ENCODE assay signal across 25 cellular contexts in the genomic region with DNA sequence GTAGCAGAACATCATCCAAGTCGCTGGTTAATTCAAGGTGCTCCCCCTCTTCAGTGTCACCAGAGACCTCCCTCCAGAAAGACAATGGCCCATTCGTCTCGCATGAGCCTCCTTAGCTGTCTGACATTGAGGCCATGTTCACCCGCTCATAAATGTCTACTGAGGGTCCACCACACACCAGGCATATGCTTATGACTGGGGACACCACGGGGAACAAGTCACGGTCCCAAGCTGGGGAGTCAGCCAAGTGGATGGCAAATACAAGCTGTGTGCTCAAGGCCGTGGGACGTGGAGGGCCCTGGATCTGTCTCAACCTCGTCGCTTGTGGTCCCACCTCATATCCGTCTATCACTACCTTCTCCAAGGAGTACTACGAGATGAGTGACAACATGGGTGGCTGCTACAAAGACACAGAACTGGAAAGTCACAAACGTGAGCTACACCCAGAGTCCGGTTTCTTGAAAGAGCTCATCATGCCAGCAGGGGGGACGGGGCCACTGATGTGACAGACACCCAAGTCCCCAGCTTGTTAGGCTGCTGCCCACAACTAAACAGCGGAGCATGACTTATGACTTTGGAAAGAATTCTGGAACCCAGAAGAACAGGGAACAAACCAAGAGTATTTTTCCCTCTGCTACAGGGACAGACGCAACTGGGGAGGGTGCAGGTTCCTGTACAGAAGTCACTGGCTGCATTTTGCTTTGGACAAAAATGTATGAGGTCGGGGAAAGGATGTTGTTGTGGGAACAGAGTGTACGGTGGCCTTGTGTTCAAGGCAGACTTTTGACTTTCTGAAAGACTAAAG.
DNase-seq lines count a peak whose midpoint lies in the region; ATAC-seq, FAIRE-seq and TF ChIP-seq lines count a peak whose summit lies in the region.
"Had no signal": no experiment of that assay in that cellular context is flagged by ENCODE, and none has a peak within 500 bp of the region (broad histone marks: within the 10 kb centered on the region; RNA-seq: fewer than 3 reads in every experiment).

No MANE protein-coding gene starts in this region.

- H2BK5ac ChIP-seq in neuronal stem cell (ENCODE audit: low read length), result no peak overlapping the region

- peak overlapping the region; percentile 5 for H3K18ac ChIP-seq in neuronal stem cell (ENCODE audit: low read length)

- no peak overlapping the region for H3K4me2 ChIP-seq in neuronal stem cell (ENCODE audit: insufficient read depth, low read length, poor library complexity, severe bottlenecking)
- H3K4me2 ChIP-seq: A549; BLaER1 treated with 17β-estradiol and CSF1 and Interleukin-3, amounts not matched to agents 10 nM and 100 nM; KMS-11; PC-9 had no signal

- peak overlapping the region in 6 of 10 donors; percentile 33 to 72 (median 64) for H3K27ac ChIP-seq in heart right ventricle
- no peak overlapping the region for H3K27ac ChIP-seq in neuronal stem cell (replicated peaks; ENCODE audit: low read length)
- H3K27ac ChIP-seq: A549; BLaER1 treated with 17β-estradiol and CSF1 and Interleukin-3, amounts not matched to agents 10 nM and 100 nM; HL-60; KMS-11; PC-9 had no signal

- H3K4me1 ChIP-seq in heart right ventricle (peaks cover 6 to 51% (median 21%) of the 10 kb centered on the region in 9 donors), neuronal stem cell (ENCODE audit: control insufficient read depth in 2 of 2, insufficient read depth in 1 of 2, low read depth in 1 of 2, low read length in 2 of 2) (peaks cover 0 to 9% of the 10 kb centered on the region in 2 donors)

- H3K4ac ChIP-seq in neuronal stem cell (ENCODE audit: low read length), result no peak overlapping the region

- H3K9ac ChIP-seq in neuronal stem cell (ENCODE audit: low read depth, low read length, poor library complexity), result no peak overlapping the region
- H3K9ac ChIP-seq: BLaER1 treated with 17β-estradiol and CSF1 and Interleukin-3, amounts not matched to agents 10 nM and 100 nM; KMS-11 had no signal

- no peak for TF ChIP-seq CTCF in heart right ventricle (IDR thresholded peaks at IDR 0.05)
- TF ChIP-seq CTCF in endothelial cell (IDR thresholded peaks at IDR 0.05; ENCODE audit: unreplicated experiment), result no peak

- no peak overlapping the region for H2BK120ac ChIP-seq in neuronal stem cell (ENCODE audit: low read depth, low read length)

- no peak overlapping the region for H3K4me3 Mint-ChIP-seq in endothelial cell (ENCODE audit: unreplicated experiment)
- H3K4me3 Mint-ChIP-seq: CD4-positive, alpha-beta T cell; IgD-negative memory B cell had no signal

- intact Hi-C loops in heart right ventricle (cut with DNase I), result loop anchor here in 2 of 10 donors (10.0 kb wide), 2 partner anchors 162 to 172 kb away; no protein-coding TSS in a partner anchor
- intact Hi-C loops in left ventricle myocardium superior (cut with micrococcal nuclease), result no loop called here

- no peaks in the 10 kb centered on the region for H3K36me3 ChIP-seq in heart right ventricle
- H3K36me3 ChIP-seq in neuronal stem cell (replicated peaks in 1 of 2; ENCODE audit: control insufficient read depth in 2 of 2, insufficient read depth in 2 of 2, low read length in 2 of 2), result no peaks in the 10 kb centered on the region
- H3K36me3 ChIP-seq: BLaER1 treated with 17β-estradiol and CSF1 and Interleukin-3, amounts not matched to agents 10 nM and 100 nM had no signal

- H3K14ac ChIP-seq in neuronal stem cell (ENCODE audit: low read length), result no peak overlapping the region

- H2BK12ac ChIP-seq in neuronal stem cell (ENCODE audit: low read length), result no peak overlapping the region

- no peak overlapping the region for H2AFZ ChIP-seq in neuronal stem cell (ENCODE audit: low read length)
- H2AFZ ChIP-seq: PC-9 had no signal

- DNase-seq in heart right ventricle, result no peak
- DNase-seq in left ventricle myocardium superior, result no peak
- DNase-seq in endothelial cell (ENCODE audit: low spot score), result no peak
- no peak for DNase-seq in neuronal stem cell (ENCODE audit: low spot score)
- DNase-seq in urothelium cell line (ENCODE audit: low spot score), result no peak
- DNase-seq in dermis blood vessel endothelial cell, result no peak
- DNase-seq: AML-193; CD4-positive, alpha-beta T cell; GOT3; HCEC 1CT; MM.1S; NCI-H2029 treated with DMSO at 0.1 percent for 48 hours; NCI-H446 treated with DMSO at 0.1 percent for 48 hours; NCI-H526; NCI-H82; NK-92 treated with Interleukin-12 subunit alpha and Interleukin-12 subunit beta, amount 100 ng/mL, for 24 hours; PC-9; SHP77 had no signal

- no peak overlapping the region for H2BK15ac ChIP-seq in neuronal stem cell (ENCODE audit: low read length)

- ATAC-seq in heart right ventricle, result peak in 3 of 8 donors; percentile 55 to 77 (median 72)
- ATAC-seq in left ventricle myocardium superior, result no peak
- ATAC-seq in HG02885 (IDR thresholded peaks at IDR 0.05; ENCODE audit: poor library complexity, unreplicated experiment), result no peak
- ATAC-seq: A549 had no signal

- H3K27me3 ChIP-seq in heart right ventricle, result no peaks in the 10 kb centered on the region
- H3K27me3 ChIP-seq in neuronal stem cell (ENCODE audit: control insufficient read depth in 3 of 3, insufficient read depth in 3 of 3, low read depth in 1 of 3, low read length in 3 of 3), result no peaks in the 10 kb centered on the region
- H3K27me3 ChIP-seq: BLaER1 treated with 17β-estradiol and CSF1 and Interleukin-3, amounts not matched to agents 10 nM and 100 nM had no signal

- no peak overlapping the region for H3K4me3 ChIP-seq in heart right ventricle
- H3K4me3 ChIP-seq in neuronal stem cell (ENCODE audit: low read length in 2 of 2), result no peak overlapping the region
- H3K4me3 ChIP-seq: A549; BLaER1 treated with 17β-estradiol and CSF1 and Interleukin-3, amounts not matched to agents 10 nM and 100 nM; PC-9 had no signal

- peak overlapping the region; percentile 13 for H4K91ac ChIP-seq in neuronal stem cell (ENCODE audit: low read depth, low read length, poor library complexity)

- peak overlapping the region; percentile 61 for H3K27ac Mint-ChIP-seq in endothelial cell (ENCODE audit: unreplicated experiment)
- H3K27ac Mint-ChIP-seq: CD4-positive, alpha-beta T cell; IgD-negative memory B cell had no signal

- peaks cover 45% of the 10 kb centered on the region for H3K4me1 Mint-ChIP-seq in endothelial cell (ENCODE audit: unreplicated experiment)

- no peaks in the 10 kb centered on the region for H3K79me1 ChIP-seq in neuronal stem cell (ENCODE audit: low read depth, low read length)

- peak overlapping the region; percentile 8 for H2AK5ac ChIP-seq in neuronal stem cell (ENCODE audit: low read depth, low read length)

- H3K9me3 Mint-ChIP-seq in endothelial cell (ENCODE audit: unreplicated experiment), result no peaks in the 10 kb centered on the region
- H3K9me3 Mint-ChIP-seq: CD4-positive, alpha-beta T cell had no signal

- peaks cover 2% of the 10 kb centered on the region for H3K27me3 Mint-ChIP-seq in endothelial cell (ENCODE audit: unreplicated experiment)
- H3K27me3 Mint-ChIP-seq: CD4-positive, alpha-beta T cell had no signal

- no peaks in the 10 kb centered on the region for H3K36me3 Mint-ChIP-seq in endothelial cell (ENCODE audit: low read depth, unreplicated experiment)
- H3K36me3 Mint-ChIP-seq: IgD-negative memory B cell had no signal

- no peaks in the 10 kb centered on the region for H3K9me3 ChIP-seq in heart right ventricle
- H3K9me3 ChIP-seq in neuronal stem cell (replicated peaks in 1 of 2; ENCODE audit: control insufficient read depth in 2 of 2, insufficient read depth in 1 of 2, low read depth in 1 of 2, low read length in 2 of 2), result peaks cover 0 to 2% of the 10 kb centered on the region in 2 donors
- H3K9me3 ChIP-seq: A549 had no signal

- 92 to 95% methylated on average over 19 of the region's 19 CpGs for WGBS in heart right ventricle, 2 donors
- WGBS in neuronal stem cell (ENCODE audit: extremely low coverage in 2 of 2, insufficient read length in 2 of 2, insufficient replicate concordance in 1 of 2), 2 donors, result no CpG with 5 or more reads among the region's 19 CpGs

- H3K23ac ChIP-seq in neuronal stem cell (ENCODE audit: low read depth, low read length, poor library complexity), result no peak overlapping the region

- peak; percentile 66 for FAIRE-seq in urothelium cell line (lab: Jason Lieb, UNC)
- FAIRE-seq: A549, D721Med had no signal

- H4K8ac ChIP-seq in neuronal stem cell (ENCODE audit: low read depth, low read length), result no peak overlapping the region
